In the genomic region with DNA sequence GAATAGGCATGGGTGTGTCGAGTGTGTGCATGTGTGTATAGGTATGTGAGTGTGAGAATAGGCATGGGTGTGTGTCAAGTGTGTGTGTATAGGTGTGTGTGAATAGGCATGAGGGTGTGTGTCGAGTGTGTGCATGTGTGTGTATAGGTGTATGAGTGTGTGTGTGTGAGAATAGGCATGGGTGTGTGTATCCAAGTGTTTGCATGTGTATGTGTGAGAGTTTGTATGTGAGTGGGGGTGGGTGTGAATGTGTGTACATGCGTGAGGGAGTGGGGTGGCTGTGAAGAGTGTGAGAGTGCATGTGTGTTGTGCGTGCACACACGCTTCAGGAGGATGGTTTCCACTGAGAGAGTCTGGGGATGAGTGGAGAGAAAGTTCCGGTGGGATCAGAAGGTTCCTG, we compare ENCODE assay signal across 1 cellular context.
TF ChIP-seq lines count a peak whose summit lies in the region.

No MANE protein-coding gene starts in this region.

TF ChIP-seq in HEK293, 187 proteins besides CTCF, POLR2A, EP300 and RAD21 (continued from another document):
- TF ChIP-seq ZNF18 (tag by site-specific recombination; IDR thresholded peaks at IDR 0.05) (peak; percentile 90), PRDM1 (tag by site-specific recombination; IDR thresholded peaks at IDR 0.05) (0 out of 2 replicates have a peak, but pooled peaks have one; percentile 18), ZNF473 (tag by site-specific recombination; IDR thresholded peaks at IDR 0.05) (0 out of 2 replicates have a peak, but pooled peaks have one; percentile 22)
